8 cellular contexts compared by ENCODE assay signal in genomic region chr16:21646721-21647561, GRCh38. TPM values are rescaled to one million over a fixed set of nuclear protein-coding genes. Genes with fewer than 3 reads are reported as not detected.
DNase-seq lines count a peak whose midpoint lies in the region; ATAC-seq and TF ChIP-seq lines count a peak whose summit lies in the region.

No MANE protein-coding gene starts in this region.

- H4K8ac ChIP-seq in trophoblast cell (ENCODE audit: low read depth, low read length) = no peak overlapping the region

- no CpG with 5 or more reads among the region's 18 CpGs for WGBS in trophoblast cell (ENCODE audit: extremely low coverage, insufficient coverage, insufficient read length)

- no peak overlapping the region for H3K18ac ChIP-seq in trophoblast cell (ENCODE audit: low read length)

- DNase-seq in activated T-cell treated with anti-CD3 and anti-CD28 coated beads for 1 hour (ENCODE audit: low read depth) = peak; percentile 42
- DNase-seq in trophoblast cell = no peak
- DNase-seq in HPDE6-E6E7 (ENCODE audit: extremely low spot score) = no peak
- DNase-seq in NCI-H2171 (lab: John Stamatoyannopoulos, UW) = no peak
- DNase-seq in NCI-H1417 treated with DMSO at 0.1 percent for 48 hours (lab: John Stamatoyannopoulos, UW) = no peak
- no peak for DNase-seq in foreskin keratinocyte

- no peak overlapping the region for H2AK5ac ChIP-seq in trophoblast cell (ENCODE audit: low read length)

- ATAC-seq in GM19468 (IDR thresholded peaks at IDR 0.05; ENCODE audit: extremely low read depth, unreplicated experiment) (peak; percentile 87), HG03432 (IDR thresholded peaks at IDR 0.05; ENCODE audit: unreplicated experiment) (peak; percentile 89), foreskin keratinocyte (no peak)

- no peak overlapping the region for H3K23ac ChIP-seq in trophoblast cell (ENCODE audit: low read length)

- no peaks in the 10 kb centered on the region for H3K79me2 ChIP-seq in trophoblast cell (ENCODE audit: control insufficient read depth, insufficient read depth, low read length, poor library complexity)

- H3K9me3 ChIP-seq in trophoblast cell (ENCODE audit: insufficient read depth, low read depth, low read length) = no peaks in the 10 kb centered on the region

- no peaks in the 10 kb centered on the region for H3K27me3 ChIP-seq in trophoblast cell (ENCODE audit: insufficient read depth, low read length)
- no peaks in the 10 kb centered on the region for H3K27me3 ChIP-seq in foreskin keratinocyte

- H4K12ac ChIP-seq in trophoblast cell (ENCODE audit: low read depth, low read length) = no peak overlapping the region

- H3K4me1 ChIP-seq in trophoblast cell (ENCODE audit: control insufficient read depth in 1 of 2, insufficient read depth in 2 of 2, low read length in 2 of 2) (no peaks in the 10 kb centered on the region), foreskin keratinocyte (peaks cover 3% of the 10 kb centered on the region)

- H3K27ac ChIP-seq in trophoblast cell (ENCODE audit: low read depth, low read length) = no peak overlapping the region
- no peak overlapping the region for H3K27ac ChIP-seq in foreskin keratinocyte

- no peak overlapping the region for H3K4ac ChIP-seq in trophoblast cell (ENCODE audit: low read depth, low read length)

- no peak overlapping the region for H2BK120ac ChIP-seq in trophoblast cell (ENCODE audit: insufficient read depth, low read length, poor library complexity)

- H3K79me1 ChIP-seq in trophoblast cell (ENCODE audit: low read length) = no peaks in the 10 kb centered on the region

- no peak overlapping the region for H3K14ac ChIP-seq in trophoblast cell (ENCODE audit: low read length)

- H3K4me2 ChIP-seq in trophoblast cell (ENCODE audit: low read length) = no peak overlapping the region

- H3K36me3 ChIP-seq in trophoblast cell (ENCODE audit: control insufficient read depth in 1 of 2, insufficient read depth in 2 of 2, low read length in 2 of 2) = peaks cover 0 to 6% of the 10 kb centered on the region in 2 experiments

- H4K91ac ChIP-seq in trophoblast cell (ENCODE audit: low read depth, low read length) = no peak overlapping the region

- TF ChIP-seq CTCF in foreskin keratinocyte (conservative IDR thresholded peaks at IDR 0.05) = no peak

- H2BK5ac ChIP-seq in trophoblast cell (ENCODE audit: low read depth, low read length, poor library complexity) = no peak overlapping the region

- H3K4me3 ChIP-seq in trophoblast cell (ENCODE audit: low read depth, low read length) = peak overlapping the region; percentile 26

- no peak overlapping the region for H3K9ac ChIP-seq in trophoblast cell (ENCODE audit: low read length)

- no peak overlapping the region for H2AFZ ChIP-seq in trophoblast cell (ENCODE audit: insufficient read depth, low read length, poor library complexity)

- no peak overlapping the region for H2BK12ac ChIP-seq in trophoblast cell (ENCODE audit: low read length)

RNA-seq across cellular contexts. Expression of gene IGSF6, which starts 5.5 kb away (rescaled TPM):
- not detected in 2 replicates for polyA plus RNA-seq in trophoblast cell (2013)
- total RNA-seq in foreskin keratinocyte = 0.03 and 0.04 TPM in 2 replicates
- polyA plus RNA-seq in foreskin keratinocyte = 0.03 TPM in 1 of 2 replicates, not detected in the other

RNA-seq across cellular contexts. Expression of gene OTOA, which starts 16.8 kb away (rescaled TPM):
- polyA plus RNA-seq in trophoblast cell (2013) = 0.03 and 0.04 TPM in 2 replicates
- 0.07 and 0.17 TPM in 2 replicates for total RNA-seq in foreskin keratinocyte
- polyA plus RNA-seq in foreskin keratinocyte = 0.04 and 0.07 TPM in 2 replicates

RNA-seq across cellular contexts. Expression of gene METTL9, which starts 47.6 kb away (rescaled TPM):
- 75.9 and 83.4 TPM in 2 replicates for polyA plus RNA-seq in trophoblast cell (2013)
- 89.5 and 92.6 TPM in 2 replicates for total RNA-seq in foreskin keratinocyte
- polyA plus RNA-seq in foreskin keratinocyte = 77.3 and 89.4 TPM in 2 replicates
